Comparison of ENCODE assay signal across 21 cellular contexts in the genomic region with DNA sequence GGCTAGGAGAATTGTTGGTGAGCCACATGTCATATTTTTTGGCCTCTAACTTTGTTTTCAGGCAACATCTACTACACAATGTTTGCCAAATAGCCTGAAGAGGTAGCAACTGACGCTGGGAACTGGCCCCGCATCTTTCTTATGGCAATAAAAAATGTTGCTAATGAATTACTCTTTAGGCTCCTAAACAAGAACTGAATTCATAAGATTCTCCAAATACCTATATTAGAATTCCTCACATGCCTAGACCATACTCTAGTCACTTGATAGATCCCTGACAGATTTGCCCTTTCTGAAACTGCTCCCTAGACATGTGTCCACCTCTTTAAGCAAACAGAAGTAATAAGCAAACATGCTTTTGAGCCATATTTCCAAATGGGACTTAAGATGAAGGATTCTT.
"Had no signal": no experiment of that assay in that cellular context is flagged by ENCODE, and none has a peak within 500 bp of the region (broad histone marks: within the 10 kb centered on the region; RNA-seq: fewer than 3 reads in every experiment).

No MANE protein-coding gene starts in this region.

- H3K9me3 ChIP-seq: esophagus muscularis mucosa, gastrocnemius medialis, spleen had no signal

- H3K9me3 Mint-ChIP-seq: activated CD4-positive, alpha-beta T cell treated with anti-CD3 and anti-CD28 coated beads, Interleukin-2, amount 10 ng/mL, durations not matched to agents 7 days and 5 days; activated CD8-positive, alpha-beta T cell treated with anti-CD3 and anti-CD28 coated beads for 36 hours; activated naive CD8-positive, alpha-beta T cell treated with anti-CD3 and anti-CD28 coated beads, Interleukin-2, amount 50 U/mL, for 24 hours; brain; natural killer cell treated with Interleukin-12 subunit alpha and Interleukin-12 subunit beta and Interleukin-15 and Interleukin-18, amount 100 ng/mL, for 72 hours had no signal

- ATAC-seq: activated CD8-positive, alpha-beta memory T cell treated with anti-CD3 and anti-CD28 coated beads, Interleukin-2, amount 10 ng/mL, durations not matched to agents 7 days and 5 days; activated CD8-positive, alpha-beta T cell treated with anti-CD3 and anti-CD28 coated beads for 36 hours; activated naive CD8-positive, alpha-beta T cell treated with anti-CD3 and anti-CD28 coated beads, Interleukin-2, amount 50 U/mL, for 24 hours; gastrocnemius medialis; natural killer cell treated with Interleukin-12 subunit alpha and Interleukin-12 subunit beta and Interleukin-15 and Interleukin-18, amount 100 ng/mL, for 72 hours had no signal

- H3K27me3 ChIP-seq: esophagus muscularis mucosa, gastrocnemius medialis, spleen had no signal

- H3K4me3 Mint-ChIP-seq: activated CD4-positive, alpha-beta T cell treated with anti-CD3 and anti-CD28 coated beads, Interleukin-2, amount 10 ng/mL, durations not matched to agents 7 days and 5 days; activated CD8-positive, alpha-beta memory T cell treated with anti-CD3 and anti-CD28 coated beads, Interleukin-2, amount 10 ng/mL, durations not matched to agents 7 days and 5 days; activated CD8-positive, alpha-beta T cell treated with anti-CD3 and anti-CD28 coated beads for 36 hours; activated naive CD8-positive, alpha-beta T cell treated with anti-CD3 and anti-CD28 coated beads, Interleukin-2, amount 50 U/mL, for 24 hours; brain; natural killer cell treated with Interleukin-12 subunit alpha and Interleukin-12 subunit beta and Interleukin-15 and Interleukin-18, amount 100 ng/mL, for 72 hours had no signal

- H3K27ac Mint-ChIP-seq: activated CD4-positive, alpha-beta T cell treated with anti-CD3 and anti-CD28 coated beads, Interleukin-2, amount 10 ng/mL, durations not matched to agents 7 days and 5 days; activated CD8-positive, alpha-beta memory T cell treated with anti-CD3 and anti-CD28 coated beads, Interleukin-2, amount 10 ng/mL, durations not matched to agents 7 days and 5 days; activated CD8-positive, alpha-beta T cell treated with anti-CD3 and anti-CD28 coated beads for 36 hours; activated naive CD8-positive, alpha-beta T cell treated with anti-CD3 and anti-CD28 coated beads, Interleukin-2, amount 50 U/mL, for 24 hours; brain; natural killer cell treated with Interleukin-12 subunit alpha and Interleukin-12 subunit beta and Interleukin-15 and Interleukin-18, amount 100 ng/mL, for 72 hours; progenitor cell of endocrine pancreas had no signal

- H3K4me1 ChIP-seq: esophagus muscularis mucosa, gastrocnemius medialis, spleen had no signal

- H3K36me3 Mint-ChIP-seq: activated CD8-positive, alpha-beta memory T cell treated with anti-CD3 and anti-CD28 coated beads, Interleukin-2, amount 10 ng/mL, durations not matched to agents 7 days and 5 days; brain; natural killer cell treated with Interleukin-12 subunit alpha and Interleukin-12 subunit beta and Interleukin-15 and Interleukin-18, amount 100 ng/mL, for 72 hours had no signal

- DNase-seq: activated CD4-positive, alpha-beta T cell treated with anti-CD3 and anti-CD28 coated beads, Interleukin-2, amount 10 ng/mL, durations not matched to agents 7 days and 5 days; activated CD4-positive, CD25-positive, alpha-beta regulatory T cell treated with anti-CD3 and anti-CD28 coated beads, Interleukin-2, amount 50 U/mL, for 72 hours; activated CD8-positive, alpha-beta memory T cell treated with anti-CD3 and anti-CD28 coated beads, Interleukin-2, amount 10 ng/mL, durations not matched to agents 7 days and 5 days; activated CD8-positive, alpha-beta T cell treated with anti-CD3 and anti-CD28 coated beads for 36 hours; activated gamma-delta T cell; activated naive CD4-positive, alpha-beta T cell treated with anti-CD3 and anti-CD28 coated beads, Interleukin-2, amount 50 U/mL, for 16 hours; activated naive CD8-positive, alpha-beta T cell treated with anti-CD3 and anti-CD28 coated beads, Interleukin-2, amount 50 U/mL, for 24 hours; activated T-cell treated with anti-CD3 and anti-CD28 coated beads for 4 hours; gastrocnemius medialis; head of caudate nucleus; hypothalamus; midbrain; spleen; stimulated activated CD4-positive, alpha-beta T cell treated with anti-CD3 and anti-CD28 coated beads, Interleukin-4, amount 100 ng/mL, for 1 hour; stimulated activated naive CD4-positive, alpha-beta T cell had no signal

- H3K36me3 ChIP-seq: esophagus muscularis mucosa, gastrocnemius medialis, spleen had no signal

- H3K4me1 Mint-ChIP-seq: activated CD4-positive, alpha-beta T cell treated with anti-CD3 and anti-CD28 coated beads, Interleukin-2, amount 10 ng/mL, durations not matched to agents 7 days and 5 days; activated CD8-positive, alpha-beta memory T cell treated with anti-CD3 and anti-CD28 coated beads, Interleukin-2, amount 10 ng/mL, durations not matched to agents 7 days and 5 days; activated naive CD8-positive, alpha-beta T cell treated with anti-CD3 and anti-CD28 coated beads, Interleukin-2, amount 50 U/mL, for 24 hours; brain had no signal

- H3K27me3 Mint-ChIP-seq: activated CD4-positive, alpha-beta T cell treated with anti-CD3 and anti-CD28 coated beads, Interleukin-2, amount 10 ng/mL, durations not matched to agents 7 days and 5 days; activated CD8-positive, alpha-beta memory T cell treated with anti-CD3 and anti-CD28 coated beads, Interleukin-2, amount 10 ng/mL, durations not matched to agents 7 days and 5 days; activated CD8-positive, alpha-beta T cell treated with anti-CD3 and anti-CD28 coated beads for 36 hours; activated naive CD8-positive, alpha-beta T cell treated with anti-CD3 and anti-CD28 coated beads, Interleukin-2, amount 50 U/mL, for 24 hours; brain; progenitor cell of endocrine pancreas had no signal

- H3K4me3 ChIP-seq: esophagus muscularis mucosa, gastrocnemius medialis, lung, spleen had no signal

- H3K27ac ChIP-seq: esophagus muscularis mucosa, gastrocnemius medialis, spleen, VCaP had no signal
